16 cellular contexts compared by ENCODE assay signal in genomic region chr9:70045452-70045851, GRCh38. TPM values are rescaled to one million over a fixed set of nuclear protein-coding genes. Genes with fewer than 3 reads are reported as not detected.
A peak's percentile ranks its signal among the peaks of the same experiment; 100 is the strongest.
DNase-seq lines count a peak whose midpoint lies in the region; ATAC-seq and TF ChIP-seq lines count a peak whose summit lies in the region.
"Had no signal": no experiment of that assay in that cellular context is flagged by ENCODE, and none has a peak within 500 bp of the region (broad histone marks: within the 10 kb centered on the region; RNA-seq: fewer than 3 reads in every experiment).

No MANE protein-coding gene starts in this region.

- peaks cover 20% of the 10 kb centered on the region for H3K27me3 Mint-ChIP-seq in GM23338 (ENCODE audit: insufficient read depth, low read depth, poor library complexity)
- H3K27me3 Mint-ChIP-seq in effector memory CD8-positive, alpha-beta T cell, result peaks cover 54 to 81% of the 10 kb centered on the region in 2 donors

- no peak overlapping the region for H3K27ac Mint-ChIP-seq in GM23338
- H3K27ac Mint-ChIP-seq in effector memory CD8-positive, alpha-beta T cell, result no peak overlapping the region
- H3K27ac Mint-ChIP-seq: CD8-positive, alpha-beta memory T cell had no signal

- H3K4me1 ChIP-seq in GM23338 (ENCODE audit: insufficient read depth), result peaks cover 30% of the 10 kb centered on the region
- H3K4me1 ChIP-seq in ascending aorta, result peaks cover 13 to 34% of the 10 kb centered on the region in 2 donors
- H3K4me1 ChIP-seq in mesodermal cell (ENCODE audit: control insufficient read depth, insufficient read depth, low read length, poor library complexity, severe bottlenecking), result peaks cover 22% of the 10 kb centered on the region
- peaks cover 0 to 42% (median 21%) of the 10 kb centered on the region in 6 donors for H3K4me1 ChIP-seq in spleen

- no peaks in the 10 kb centered on the region; the same call in 1 of the 2 replicates for H4K20me1 ChIP-seq in GM23338 (replicated peaks; ENCODE audit: insufficient read depth)

- TF ChIP-seq CTCF in GM23338 (conservative IDR thresholded peaks at IDR 0.05; ENCODE audit: low read depth in 2 of 2) (no peak), ascending aorta (IDR thresholded peaks at IDR 0.05) (no peak), spleen (IDR thresholded peaks at IDR 0.05 in 8 of 11, conservative IDR thresholded peaks at IDR 0.05 in 3 of 11) (no peak)

- no peak for DNase-seq in GM23338 (ENCODE audit: low spot score)
- DNase-seq in ascending aorta (ENCODE audit: low spot score in 2 of 2), result no peak
- DNase-seq in spleen, result no peak
- no peak for DNase-seq in effector memory CD8-positive, alpha-beta T cell
- DNase-seq in NK-92 treated with Interleukin-12 subunit alpha and Interleukin-12 subunit beta, amount 100 ng/mL, for 24 hours (lab: John Stamatoyannopoulos, UW), result no peak
- DNase-seq in NCI-H146 (lab: John Stamatoyannopoulos, UW), result no peak
- no peak for DNase-seq in HuH-7 (ENCODE audit: low spot score)
- DNase-seq: activated CD4-positive, alpha-beta T cell treated with anti-CD3 and anti-CD28 coated beads, Interleukin-2, amount 50 U/mL, for 4 hours; activated T-cell treated with anti-CD3 and anti-CD28 coated beads, Interleukin-2, amount 50 U/mL, for 4 hours; CD8-positive, alpha-beta memory T cell; KG1; NCI-H1417; NCI-H446 had no signal

- H3K4me1 Mint-ChIP-seq in GM23338, result peaks cover 42% of the 10 kb centered on the region
- peaks cover 7 to 13% of the 10 kb centered on the region in 2 donors for H3K4me1 Mint-ChIP-seq in effector memory CD8-positive, alpha-beta T cell (ENCODE audit: low read depth in 2 of 2)

- no peak for TF ChIP-seq POLR2A in spleen (IDR thresholded peaks at IDR 0.05)

- 92% methylated on average over 2 of the region's 4 CpGs; no CpG with 5 or more reads in 1 of the 2 experiments for WGBS in mesodermal cell (ENCODE audit: insufficient coverage in 2 of 2), 2 experiments
- WGBS in spleen, 5 donors, result 78 to 93% (median 89%) methylated on average over 4 of the region's 4 CpGs

- H3K4me3 ChIP-seq in GM23338 (peak overlapping the region; percentile 84; the same call in 1 of the 2 replicates), ascending aorta (no peak overlapping the region), mesodermal cell (ENCODE audit: extremely low read depth, insufficient read depth, low read length, poor library complexity, severe bottlenecking) (peak overlapping the region; percentile 52), spleen (peak overlapping the region in 6 of 8 donors; percentile 37 to 66 (median 46))

- no peak for ATAC-seq in GM23338
- ATAC-seq in effector memory CD8-positive, alpha-beta T cell (replicated peaks), result no peak
- ATAC-seq: activated T-cell treated with anti-CD3 and anti-CD28 coated beads, Interleukin-2, amount 50 U/mL, for 4 hours had no signal

- peaks cover 5% of the 10 kb centered on the region; the same call in 1 of the 2 replicates for H3K9me2 ChIP-seq in GM23338 (ENCODE audit: insufficient read depth)

- H2AFZ ChIP-seq in GM23338, result no peak overlapping the region

- 0 out of 2 replicates have a peak, but pooled peaks cover 3% of the 10 kb centered on the region for H3K79me2 ChIP-seq in GM23338 (replicated peaks; ENCODE audit: insufficient read depth)

- H3K27ac ChIP-seq in GM23338 (ENCODE audit: low read depth) (0 out of 2 replicates have a peak overlapping the region, but pooled peaks have one; percentile 77), ascending aorta (peak overlapping the region; percentile 27 to 56), mesodermal cell (ENCODE audit: low read depth, low read length, severe bottlenecking) (no peak overlapping the region), spleen (peak overlapping the region in 5 of 8 donors; percentile 32 to 78 (median 72))
- H3K27ac ChIP-seq: HL-60 had no signal

- H3K36me3 Mint-ChIP-seq in GM23338 (ENCODE audit: low read depth), result peaks cover 4% of the 10 kb centered on the region; the same call in 2 of the 3 replicates
- no peaks in the 10 kb centered on the region for H3K36me3 Mint-ChIP-seq in effector memory CD8-positive, alpha-beta T cell (ENCODE audit: insufficient read depth)
- H3K36me3 Mint-ChIP-seq: CD8-positive, alpha-beta memory T cell had no signal

- H3K27me3 ChIP-seq in GM23338 (ENCODE audit: insufficient read depth), result no peaks in the 10 kb centered on the region
- H3K27me3 ChIP-seq in ascending aorta, result no peaks in the 10 kb centered on the region
- peaks cover 0 to 64% (median 10%) of the 10 kb centered on the region in 7 donors for H3K27me3 ChIP-seq in spleen (replicated peaks in 1 of 7)

- no peaks in the 10 kb centered on the region for H3F3A ChIP-seq in GM23338 (replicated peaks; ENCODE audit: low read depth)

- H3K36me3 ChIP-seq in GM23338 (ENCODE audit: insufficient read depth) (0 out of 2 replicates have a peak, but pooled peaks cover 4% of the 10 kb centered on the region), ascending aorta (no peaks in the 10 kb centered on the region), mesodermal cell (ENCODE audit: control insufficient read depth, insufficient read depth, low read length) (peaks cover 23% of the 10 kb centered on the region), spleen (no peaks in the 10 kb centered on the region)

- H3K4me3 Mint-ChIP-seq in GM23338, result peak overlapping the region; percentile 87; the same call in 2 of the 3 replicates
- peak overlapping the region in 1 of 2 donors; percentile 55 for H3K4me3 Mint-ChIP-seq in effector memory CD8-positive, alpha-beta T cell
- H3K4me3 Mint-ChIP-seq: central memory CD8-positive, alpha-beta T cell had no signal

- H3K9me3 Mint-ChIP-seq in GM23338, result no peaks in the 10 kb centered on the region; the same call in 2 of the 3 replicates
- H3K9me3 Mint-ChIP-seq in effector memory CD8-positive, alpha-beta T cell, result no peaks in the 10 kb centered on the region
- H3K9me3 Mint-ChIP-seq: activated T-cell treated with anti-CD3 and anti-CD28 coated beads, Interleukin-2, amount 50 U/mL, for 4 hours; central memory CD8-positive, alpha-beta T cell had no signal

- H3K9me3 ChIP-seq in ascending aorta (no peaks in the 10 kb centered on the region), mesodermal cell (ENCODE audit: control insufficient read depth, low read length) (no peaks in the 10 kb centered on the region), spleen (no peaks in the 10 kb centered on the region)

- H3K4me2 ChIP-seq in GM23338, result peak overlapping the region; percentile 97

- intact Hi-C loops in ascending aorta (cut with DNase I) (loop anchor here (5.0 kb wide), 2 partner anchors 37 to 288 kb away; no protein-coding TSS in a partner anchor), spleen (cut with DNase I; ENCODE audit: low total_unique reads) (no loop called here)

TF ChIP-seq in GM23338, 12 proteins besides CTCF, POLR2A, EP300 and RAD21 (continues in another document):
- no peak for TF ChIP-seq REST (IDR thresholded peaks at IDR 0.05; ENCODE audit: unreplicated experiment)
- no peak for TF ChIP-seq EZH2phosphoT487 (IDR thresholded peaks at IDR 0.05; ENCODE audit: unreplicated experiment)
- no peak for TF ChIP-seq ZNF114 (CRISPR knock-in tag; IDR thresholded peaks at IDR 0.05)
- no peak for TF ChIP-seq STAT1 (IDR thresholded peaks at IDR 0.05; ENCODE audit: unreplicated experiment)
- TF ChIP-seq JUNB (IDR thresholded peaks at IDR 0.05; ENCODE audit: unreplicated experiment), result no peak
- TF ChIP-seq CREB1 (CRISPR knock-in tag; IDR thresholded peaks at IDR 0.05; ENCODE audit: low read depth), result no peak
- no peak for TF ChIP-seq EZH2 (IDR thresholded peaks at IDR 0.05; ENCODE audit: low read depth, unreplicated experiment)
- TF ChIP-seq NANOG (IDR thresholded peaks at IDR 0.05; ENCODE audit: borderline replicate concordance), result no peak
- TF ChIP-seq, protein P1, sequence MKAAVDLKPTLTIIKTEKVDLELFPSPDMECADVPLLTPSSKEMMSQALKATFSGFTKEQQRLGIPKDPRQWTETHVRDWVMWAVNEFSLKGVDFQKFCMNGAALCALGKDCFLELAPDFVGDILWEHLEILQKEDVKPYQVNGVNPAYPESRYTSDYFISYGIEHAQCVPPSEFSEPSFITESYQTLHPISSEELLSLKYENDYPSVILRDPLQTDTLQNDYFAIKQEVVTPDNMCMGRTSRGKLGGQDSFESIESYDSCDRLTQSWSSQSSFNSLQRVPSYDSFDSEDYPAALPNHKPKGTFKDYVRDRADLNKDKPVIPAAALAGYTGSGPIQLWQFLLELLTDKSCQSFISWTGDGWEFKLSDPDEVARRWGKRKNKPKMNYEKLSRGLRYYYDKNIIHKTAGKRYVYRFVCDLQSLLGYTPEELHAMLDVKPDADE (IDR thresholded peaks at IDR 0.05), result no peak

RNA-seq across cellular contexts. Expression of gene MAMDC2, which starts 1.8 kb away (rescaled TPM):
- 13.7 and 19.6 TPM in 2 replicates for total RNA-seq in GM23338 (2014; rRNA removed; shearing (Covaris generic))
- polyA plus RNA-seq in GM23338 (2016; fragmentation: Nextera tagmentation; extraction: Ambion mirVana) (6.9 and 7.7 TPM in 2 replicates), spleen (1 to 10 TPM; 1.5 to 5.3 (median 2.2) TPM)
- total RNA-seq in ascending aorta (3.4 TPM), spleen (10 to 100 TPM in 6 of 7 donors, 1 to 10 TPM in 1; 9.3 to 65.5 (median 45.6) TPM)
- polyA plus RNA-seq in mesodermal cell (2013, experiment 1 of 2), result 19.1 TPM
- polyA plus RNA-seq in mesodermal cell (2013, experiment 2 of 2), result 20.0 TPM
- total RNA-seq: activated T-cell treated with anti-CD3 and anti-CD28 coated beads, Interleukin-2, amount 50 U/mL, for 4 hours; CD8-positive, alpha-beta memory T cell had no signal

Comparison
In these comparisons a context has a peak if more than half of its experiments do, and no peak if none do; other contexts are left out.
1. H3K4me3 ChIP-seq: peak in GM23338 (single experiment), mesodermal cell (single experiment) and spleen (6 of 8); none in ascending aorta (0 of 2).